13 cellular contexts compared by ENCODE assay signal in genomic region chr5:124704594-124705284, GRCh38. TPM values are rescaled to one million over a fixed set of nuclear protein-coding genes. Genes with fewer than 3 reads are reported as not detected.
A peak's percentile ranks its signal among the peaks of the same experiment; 100 is the strongest.
DNase-seq lines count a peak whose midpoint lies in the region; ATAC-seq and TF ChIP-seq lines count a peak whose summit lies in the region.
"Had no signal": no experiment of that assay in that cellular context is flagged by ENCODE, and none has a peak within 500 bp of the region (broad histone marks: within the 10 kb centered on the region; RNA-seq: fewer than 3 reads in every experiment).

No MANE protein-coding gene starts in this region.

- peaks cover 86% of the 10 kb centered on the region for H3K4me1 Mint-ChIP-seq in glutamatergic neuron (ENCODE audit: low read depth, unreplicated experiment)

- ATAC-seq in HG02938 (IDR thresholded peaks at IDR 0.05; ENCODE audit: unreplicated experiment) (peak; percentile 82), upper lobe of right lung (peak; percentile 31), foreskin keratinocyte (no peak)
- ATAC-seq: activated T-cell treated with anti-CD3 and anti-CD28 coated beads, Interleukin-2, amount 50 U/mL, for 4 hours had no signal

- DNase-seq in cardiac muscle cell (ENCODE audit: low read depth in 1 of 2, low spot score in 1 of 2), result no peak
- DNase-seq in cardiac septum (ENCODE audit: low spot score), result no peak
- peak; percentile 87 for DNase-seq in NCI-H69 (lab: John Stamatoyannopoulos, UW)
- no peak for DNase-seq in upper lobe of right lung
- DNase-seq in glutamatergic neuron, result no peak
- no peak for DNase-seq in stimulated activated CD4-positive, alpha-beta T cell treated with anti-CD3 and anti-CD28 coated beads, Interleukin-4, amount 100 ng/mL, for 4 hours
- no peak for DNase-seq in foreskin keratinocyte
- DNase-seq: ACHN; activated T-cell treated with anti-CD3 and anti-CD28 coated beads, Interleukin-2, amount 50 U/mL, for 4 hours had no signal

- peaks cover 29% of the 10 kb centered on the region for H3K9me3 Mint-ChIP-seq in glutamatergic neuron (ENCODE audit: unreplicated experiment)

- H3K4me3 ChIP-seq in cardiac muscle cell, result no peak overlapping the region
- no peak overlapping the region for H3K4me3 ChIP-seq in upper lobe of right lung
- H3K4me3 ChIP-seq: HAP-1 had no signal

- H3K4me3 Mint-ChIP-seq in glutamatergic neuron (ENCODE audit: unreplicated experiment), result no peak overlapping the region
- H3K4me3 Mint-ChIP-seq: activated T-cell treated with anti-CD3 and anti-CD28 coated beads, Interleukin-2, amount 50 U/mL, for 4 hours had no signal

- peak overlapping the region; percentile 92 for H3K27ac ChIP-seq in cardiac muscle cell
- H3K27ac ChIP-seq in upper lobe of right lung, result no peak overlapping the region
- no peak overlapping the region for H3K27ac ChIP-seq in foreskin keratinocyte
- H3K27ac ChIP-seq: neutrophil, RWPE1 had no signal

- H3K27me3 Mint-ChIP-seq in glutamatergic neuron (ENCODE audit: unreplicated experiment), result peaks cover 8% of the 10 kb centered on the region

- no peaks in the 10 kb centered on the region for H3K27me3 ChIP-seq in cardiac muscle cell
- H3K27me3 ChIP-seq in upper lobe of right lung, result no peaks in the 10 kb centered on the region
- H3K27me3 ChIP-seq in foreskin keratinocyte, result no peaks in the 10 kb centered on the region
- H3K27me3 ChIP-seq: neutrophil had no signal

- no peaks in the 10 kb centered on the region for H3K9me3 ChIP-seq in cardiac muscle cell (ENCODE audit: low read depth)
- H3K9me3 ChIP-seq in upper lobe of right lung, result no peaks in the 10 kb centered on the region
- H3K9me3 ChIP-seq: HAP-1, neutrophil had no signal

- no peak overlapping the region for H3K27ac Mint-ChIP-seq in glutamatergic neuron (ENCODE audit: unreplicated experiment)

- H3K36me3 ChIP-seq in cardiac muscle cell (no peaks in the 10 kb centered on the region), upper lobe of right lung (no peaks in the 10 kb centered on the region)
- H3K36me3 ChIP-seq: HAP-1, neutrophil had no signal

- intact Hi-C loops in cardiac septum (cut with DNase I) (loop anchor here (5.0 kb wide), 3 partner anchors 38 to 203 kb away; no protein-coding TSS in a partner anchor), upper lobe of right lung (cut with DNase I) (no loop called here)

- H3K36me3 Mint-ChIP-seq in glutamatergic neuron (ENCODE audit: unreplicated experiment), result peaks cover 3% of the 10 kb centered on the region

- H3K4me1 ChIP-seq in cardiac muscle cell (ENCODE audit: low read depth) (peaks cover 94% of the 10 kb centered on the region), upper lobe of right lung (peaks cover 22% of the 10 kb centered on the region), foreskin keratinocyte (no peaks in the 10 kb centered on the region)

- TF ChIP-seq CTCF in cardiac muscle cell (IDR thresholded peaks at IDR 0.05; ENCODE audit: low read depth, low read length), result no peak
- no peak for TF ChIP-seq CTCF in upper lobe of right lung (IDR thresholded peaks at IDR 0.05)
- TF ChIP-seq CTCF in glutamatergic neuron (IDR thresholded peaks at IDR 0.05; ENCODE audit: partially characterized antibody, unreplicated experiment), result no peak
- no peak for TF ChIP-seq CTCF in foreskin keratinocyte (conservative IDR thresholded peaks at IDR 0.05)

RNA-seq across cellular contexts. Expression of gene ZNF608, which starts 41.7 kb away (rescaled TPM):
- total RNA-seq in cardiac muscle cell, result 75.0 and 115 TPM in 2 replicates
- polyA plus RNA-seq in cardiac muscle cell, result 39.9 and 61.3 TPM in 2 replicates
- total RNA-seq in cardiac septum, result 18.8 TPM
- total RNA-seq in upper lobe of right lung, result 32.1 TPM
- total RNA-seq in glutamatergic neuron (ENCODE audit: unreplicated experiment), result 161 TPM
- 2.3 and 3.1 TPM in 2 replicates for total RNA-seq in foreskin keratinocyte
- polyA plus RNA-seq in foreskin keratinocyte, result 0.56 and 0.66 TPM in 2 replicates
